In the genomic region with DNA sequence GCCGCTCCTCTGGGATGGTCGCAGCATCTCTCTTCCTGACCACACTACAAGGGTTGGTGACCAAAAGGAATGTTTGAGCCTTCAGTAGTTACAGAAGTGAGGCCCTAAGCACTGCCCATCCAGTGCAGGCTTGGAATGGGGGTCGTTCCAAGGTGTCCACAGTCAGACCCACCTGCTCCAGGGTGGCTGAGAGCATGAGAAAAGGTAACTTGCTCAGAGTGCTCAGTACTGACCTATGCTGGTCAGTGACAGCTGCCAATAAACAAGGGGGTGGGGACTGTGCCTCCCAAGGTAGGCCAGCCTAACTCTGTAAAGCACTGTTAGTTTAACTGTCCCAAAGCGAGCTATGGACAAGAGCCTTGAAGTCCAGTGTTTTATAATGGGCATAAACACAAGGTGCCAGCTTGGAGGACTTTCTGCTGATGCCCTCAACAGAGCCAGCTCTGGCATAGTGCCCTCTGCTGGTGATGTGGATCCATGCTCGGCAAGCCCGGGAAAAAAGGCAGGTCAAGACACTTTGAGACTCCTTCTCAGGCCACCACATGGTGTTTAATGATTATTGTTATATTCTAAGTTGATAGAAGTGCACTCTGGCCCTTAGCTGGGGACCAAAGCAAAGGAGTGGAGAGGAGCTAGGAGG, we compare ENCODE assay signal across 1 cellular context.
TF ChIP-seq lines count a peak whose summit lies in the region.

No MANE protein-coding gene starts in this region.

TF ChIP-seq in H1, 55 proteins besides CTCF, POLR2A, EP300 and RAD21 (continued from another document):
- TF ChIP-seq, protein P1, sequence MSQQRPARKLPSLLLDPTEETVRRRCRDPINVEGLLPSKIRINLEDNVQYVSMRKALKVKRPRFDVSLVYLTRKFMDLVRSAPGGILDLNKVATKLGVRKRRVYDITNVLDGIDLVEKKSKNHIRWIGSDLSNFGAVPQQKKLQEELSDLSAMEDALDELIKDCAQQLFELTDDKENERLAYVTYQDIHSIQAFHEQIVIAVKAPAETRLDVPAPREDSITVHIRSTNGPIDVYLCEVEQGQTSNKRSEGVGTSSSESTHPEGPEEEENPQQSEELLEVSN (IDR thresholded peaks at IDR 0.05): peak; percentile 55; the same call in 1 of the 2 replicates
- no peak for TF ChIP-seq MAFK (IDR thresholded peaks at IDR 0.05; ENCODE audit: low read depth, low read length)
